ENCODE assay signal across 8 cellular contexts in genomic region chr18:79507076-79507545, GRCh38.
A peak's percentile ranks its signal among the peaks of the same experiment; 100 is the strongest.
DNase-seq lines count a peak whose midpoint lies in the region; ATAC-seq and TF ChIP-seq lines count a peak whose summit lies in the region.

No MANE protein-coding gene starts in this region.

- no peaks in the 10 kb centered on the region for H3K9me3 Mint-ChIP-seq in central memory CD8-positive, alpha-beta T cell

- no peaks in the 10 kb centered on the region for H3K27me3 Mint-ChIP-seq in central memory CD8-positive, alpha-beta T cell

- H3K36me3 ChIP-seq in NT2/D1 (ENCODE audit: insufficient read depth, insufficient read length, low read length) = peaks cover 7% of the 10 kb centered on the region
- H3K36me3 ChIP-seq in liver (ENCODE audit: control insufficient read depth in 4 of 4, insufficient read depth in 3 of 4, low read depth in 1 of 4, low read length in 3 of 4) = no peaks in the 10 kb centered on the region
- peaks cover 0 to under 1% of the 10 kb centered on the region in 2 donors for H3K36me3 ChIP-seq in stomach smooth muscle (ENCODE audit: control insufficient read depth in 2 of 2, insufficient read depth in 2 of 2, low read length in 2 of 2)

- H3K4me1 ChIP-seq in NT2/D1 (ENCODE audit: insufficient read depth, insufficient read length) (peaks cover 11% of the 10 kb centered on the region), liver (ENCODE audit: control insufficient read depth in 4 of 4, insufficient read depth in 4 of 4, low read length in 3 of 4) (peaks cover 0 to 12% (median 4%) of the 10 kb centered on the region in 4 donors), stomach smooth muscle (ENCODE audit: control insufficient read depth, insufficient read depth, low read length) (peaks cover 27% of the 10 kb centered on the region)

- peaks cover 4% of the 10 kb centered on the region for H3K36me3 Mint-ChIP-seq in central memory CD8-positive, alpha-beta T cell (ENCODE audit: insufficient read depth)

- H3K27ac ChIP-seq in liver (ENCODE audit: low read depth in 1 of 2, low read length in 2 of 2) = peak overlapping the region; percentile 74 to 79
- peak overlapping the region; percentile 93 for H3K27ac ChIP-seq in stomach smooth muscle (ENCODE audit: low read length)

- no peak overlapping the region for H3K27ac Mint-ChIP-seq in central memory CD8-positive, alpha-beta T cell (ENCODE audit: low read depth)

- TF ChIP-seq CTCF in liver (IDR thresholded peaks at IDR 0.05; ENCODE audit: low read depth, low read length, missing input control) = no peak

- H3K9ac ChIP-seq in NT2/D1 (ENCODE audit: insufficient read length, low read depth) = peak overlapping the region; percentile 32
- H3K9ac ChIP-seq in liver (ENCODE audit: low read depth in 1 of 2, low read length in 2 of 2) = peak overlapping the region in 1 of 2 donors; percentile 50
- peak overlapping the region; percentile 68 to 73 for H3K9ac ChIP-seq in stomach smooth muscle (ENCODE audit: low read length in 2 of 2)

- no peaks in the 10 kb centered on the region for H3K27me3 ChIP-seq in NT2/D1 (ENCODE audit: insufficient read depth, insufficient read length)
- H3K27me3 ChIP-seq in liver (ENCODE audit: control insufficient read depth in 4 of 4, insufficient read depth in 4 of 4, low read length in 3 of 4) = no peaks in the 10 kb centered on the region
- no peaks in the 10 kb centered on the region for H3K27me3 ChIP-seq in stomach smooth muscle (ENCODE audit: control insufficient read depth in 1 of 2, insufficient read depth in 2 of 2, low read length in 2 of 2)

- ATAC-seq in GM18870 (IDR thresholded peaks at IDR 0.05; ENCODE audit: unreplicated experiment) (peak; percentile 36), HG03565 (IDR thresholded peaks at IDR 0.05; ENCODE audit: unreplicated experiment) (no peak), GM21619 (IDR thresholded peaks at IDR 0.05; ENCODE audit: unreplicated experiment) (no peak)
- peak; percentile 31 for ATAC-seq in central memory CD8-positive, alpha-beta T cell (replicated peaks; ENCODE audit: extremely low read depth, poor library complexity, severe bottlenecking)

- WGBS in liver = 51% methylated on average over 24 of the region's 24 CpGs

- peaks cover 37% of the 10 kb centered on the region for H3K4me1 Mint-ChIP-seq in central memory CD8-positive, alpha-beta T cell

- DNase-seq in NT2/D1 (ENCODE audit: low read depth, low spot score) = no peak
- no peak for DNase-seq in central memory CD8-positive, alpha-beta T cell (ENCODE audit: low spot score in 2 of 2)
- no peak for DNase-seq in NK-92 treated with Interleukin-12 subunit alpha and Interleukin-12 subunit beta, amount 100 ng/mL, for 24 hours (lab: John Stamatoyannopoulos, UW)

- H3K4me3 Mint-ChIP-seq in central memory CD8-positive, alpha-beta T cell = no peak overlapping the region

- H3K9me3 ChIP-seq in NT2/D1 (ENCODE audit: insufficient read depth, low read length) (no peaks in the 10 kb centered on the region; the same call in 1 of the 2 replicates), liver (ENCODE audit: control insufficient read depth in 4 of 4, low read length in 3 of 4) (no peaks in the 10 kb centered on the region), stomach smooth muscle (ENCODE audit: control insufficient read depth in 2 of 2, low read length in 2 of 2) (no peaks in the 10 kb centered on the region)

- TF ChIP-seq RAD21 in liver (IDR thresholded peaks at IDR 0.05) = peak in 1 of 2 donors; percentile 3

- H3K4me3 ChIP-seq in NT2/D1 (ENCODE audit: insufficient read length, low read depth) = no peak overlapping the region
- H3K4me3 ChIP-seq in liver (ENCODE audit: low read depth in 1 of 3, low read length in 3 of 3) = peak overlapping the region in 1 of 3 donors; percentile 41
- H3K4me3 ChIP-seq in stomach smooth muscle (ENCODE audit: low read length in 2 of 2) = peak overlapping the region; percentile 64 to 76

TF ChIP-seq in liver, 16 proteins besides CTCF, POLR2A, EP300 and RAD21:
- peak; percentile 98 for TF ChIP-seq NR2F2 (IDR thresholded peaks at IDR 0.05)
- TF ChIP-seq SP1 (IDR thresholded peaks at IDR 0.05) = no peak

Comparison
In these comparisons a context has a peak if more than half of its experiments do, and no peak if none do; other contexts are left out.
1. ATAC-seq: peak in GM18870 (single experiment) and central memory CD8-positive, alpha-beta T cell (single experiment); none in HG03565 (single experiment) and GM21619 (single experiment).